Comparison of ENCODE assay signal across 13 cellular contexts in the genomic region with DNA sequence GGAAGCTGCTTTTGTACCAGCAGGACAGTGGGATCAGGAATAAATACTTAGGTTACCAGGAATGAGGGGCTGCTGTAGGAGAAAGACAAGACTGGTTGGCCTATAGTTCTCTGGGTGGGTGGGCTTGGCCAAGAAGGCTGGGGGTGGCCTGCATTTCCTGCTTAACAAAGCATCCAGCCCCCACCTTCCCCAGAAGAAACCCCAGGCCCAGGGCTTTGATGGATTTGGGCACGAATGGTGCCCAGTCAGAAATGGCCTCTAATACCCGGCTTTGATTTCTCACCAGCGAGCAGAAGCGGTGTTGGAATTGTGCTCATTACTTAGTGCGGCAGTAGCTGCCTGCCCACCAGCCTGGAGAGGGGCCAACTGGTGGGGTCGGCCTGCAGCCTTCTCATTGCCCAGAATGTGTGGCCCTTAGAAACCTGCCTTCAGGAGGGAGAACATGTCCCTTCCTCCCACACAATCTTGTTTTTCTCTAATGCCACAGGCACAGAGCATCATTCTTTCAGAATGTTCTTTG. TPM values are rescaled to one million over a fixed set of nuclear protein-coding genes. Genes with fewer than 3 reads are reported as not detected.
DNase-seq lines count a peak whose midpoint lies in the region; ATAC-seq and TF ChIP-seq lines count a peak whose summit lies in the region.
"Had no signal": no experiment of that assay in that cellular context is flagged by ENCODE, and none has a peak within 500 bp of the region (broad histone marks: within the 10 kb centered on the region; RNA-seq: fewer than 3 reads in every experiment).

No MANE protein-coding gene starts in this region.

- TF ChIP-seq CTCF in cardiac fibroblast (IDR thresholded peaks at IDR 0.05; ENCODE audit: low read depth, low read length) (no peak), type B pancreatic cell (conservative IDR thresholded peaks at IDR 0.05) (no peak)

- H3K36me3 Mint-ChIP-seq in activated T-cell treated with anti-CD3 and anti-CD28 coated beads, Interleukin-2, amount 50 U/mL, for 24 hours (ENCODE audit: low read depth) = no peaks in the 10 kb centered on the region
- no peaks in the 10 kb centered on the region for H3K36me3 Mint-ChIP-seq in activated T-cell treated with anti-CD3 and anti-CD28 coated beads, Interleukin-2, amount 50 U/mL, for 72 hours (ENCODE audit: insufficient read depth in 2 of 2)
- H3K36me3 Mint-ChIP-seq in type B pancreatic cell = no peaks in the 10 kb centered on the region
- H3K36me3 Mint-ChIP-seq: activated naive CD8-positive, alpha-beta T cell treated with anti-CD3 and anti-CD28 coated beads, Interleukin-2, amount 10 ng/mL, durations not matched to agents 7 days and 5 days had no signal

- H3K4me1 ChIP-seq in mucosa of rectum (ENCODE audit: control insufficient read depth in 2 of 2, insufficient read depth in 2 of 2, low read length in 2 of 2) = peaks cover 20 to 41% of the 10 kb centered on the region in 2 donors

- H3K27me3 ChIP-seq in mucosa of rectum (ENCODE audit: control insufficient read depth in 2 of 2, insufficient read depth in 2 of 2, low read length in 2 of 2) = peaks cover 16 to 30% of the 10 kb centered on the region in 2 donors
- H3K27me3 ChIP-seq: ovary had no signal

- peak overlapping the region; percentile 91 to 93 for H3K4me3 ChIP-seq in cardiac fibroblast (replicated peaks in 1 of 2; ENCODE audit: low read depth in 2 of 2, low read length in 2 of 2)
- H3K4me3 ChIP-seq in mucosa of rectum (ENCODE audit: low read length in 2 of 2) = peak overlapping the region; percentile 68 to 80
- H3K4me3 ChIP-seq: SJSA1 had no signal

- DNase-seq in activated T-cell treated with anti-CD3 and anti-CD28 coated beads, Interleukin-2, amount 50 U/mL, for 24 hours = peak; percentile 18
- DNase-seq in activated T-cell treated with anti-CD3 and anti-CD28 coated beads, Interleukin-2, amount 50 U/mL, for 72 hours = no peak
- DNase-seq in cardiac fibroblast (ENCODE audit: low read depth in 2 of 2) (no peak), type B pancreatic cell (ENCODE audit: extremely low spot score, unreplicated experiment) (no peak), middle frontal gyrus (ENCODE audit: extremely low spot score, low spot score) (no peak), NCI-H526 (lab: John Stamatoyannopoulos, UW) (no peak)
- no peak for DNase-seq in stimulated activated CD8-positive, alpha-beta memory T cell treated with anti-CD3 and anti-CD28 coated beads, Interleukin-4, amount 100 ng/mL, for 48 hours
- DNase-seq: activated CD4-positive, alpha-beta T cell treated with anti-CD3 and anti-CD28 coated beads for 48 hours; activated naive CD8-positive, alpha-beta T cell treated with anti-CD3 and anti-CD28 coated beads, Interleukin-2, amount 10 ng/mL, durations not matched to agents 7 days and 5 days; NCI-H524 treated with DMSO at 0.1 percent for 48 hours had no signal

- H3K9me3 ChIP-seq in mucosa of rectum (ENCODE audit: control insufficient read depth in 2 of 2, low read length in 2 of 2) = no peaks in the 10 kb centered on the region
- H3K9me3 ChIP-seq: ovary had no signal

- peaks cover 16% of the 10 kb centered on the region for H3K4me1 Mint-ChIP-seq in activated T-cell treated with anti-CD3 and anti-CD28 coated beads, Interleukin-2, amount 50 U/mL, for 24 hours (ENCODE audit: low read depth)
- peaks cover 14% of the 10 kb centered on the region for H3K4me1 Mint-ChIP-seq in activated T-cell treated with anti-CD3 and anti-CD28 coated beads, Interleukin-2, amount 50 U/mL, for 72 hours (ENCODE audit: low read depth)
- peaks cover 30% of the 10 kb centered on the region for H3K4me1 Mint-ChIP-seq in type B pancreatic cell (ENCODE audit: unreplicated experiment)

- peaks cover 84% of the 10 kb centered on the region for H3K27me3 Mint-ChIP-seq in activated T-cell treated with anti-CD3 and anti-CD28 coated beads, Interleukin-2, amount 50 U/mL, for 24 hours
- H3K27me3 Mint-ChIP-seq in activated T-cell treated with anti-CD3 and anti-CD28 coated beads, Interleukin-2, amount 50 U/mL, for 72 hours (ENCODE audit: low read depth) = peaks cover 68% of the 10 kb centered on the region
- H3K27me3 Mint-ChIP-seq in type B pancreatic cell = peaks cover 36% of the 10 kb centered on the region

- H3K4me3 Mint-ChIP-seq in activated T-cell treated with anti-CD3 and anti-CD28 coated beads, Interleukin-2, amount 50 U/mL, for 24 hours = no peak overlapping the region
- H3K4me3 Mint-ChIP-seq in activated T-cell treated with anti-CD3 and anti-CD28 coated beads, Interleukin-2, amount 50 U/mL, for 72 hours = no peak overlapping the region
- peak overlapping the region; percentile 94 for H3K4me3 Mint-ChIP-seq in type B pancreatic cell
- H3K4me3 Mint-ChIP-seq: activated naive CD8-positive, alpha-beta T cell treated with anti-CD3 and anti-CD28 coated beads, Interleukin-2, amount 10 ng/mL, durations not matched to agents 7 days and 5 days had no signal

- no peaks in the 10 kb centered on the region for H3K36me3 ChIP-seq in mucosa of rectum (ENCODE audit: control insufficient read depth in 2 of 2, insufficient read depth in 2 of 2, low read length in 2 of 2)
- H3K36me3 ChIP-seq: ovary, SJSA1 had no signal

- no peaks in the 10 kb centered on the region for H3K9me3 Mint-ChIP-seq in activated T-cell treated with anti-CD3 and anti-CD28 coated beads, Interleukin-2, amount 50 U/mL, for 24 hours
- no peaks in the 10 kb centered on the region for H3K9me3 Mint-ChIP-seq in activated T-cell treated with anti-CD3 and anti-CD28 coated beads, Interleukin-2, amount 50 U/mL, for 72 hours
- no peaks in the 10 kb centered on the region for H3K9me3 Mint-ChIP-seq in type B pancreatic cell
- H3K9me3 Mint-ChIP-seq: activated naive CD8-positive, alpha-beta T cell treated with anti-CD3 and anti-CD28 coated beads, Interleukin-2, amount 10 ng/mL, durations not matched to agents 7 days and 5 days had no signal

- no peak overlapping the region for H3K9ac ChIP-seq in mucosa of rectum (ENCODE audit: low read depth in 1 of 2, low read length in 2 of 2)

- H3K27ac Mint-ChIP-seq in activated T-cell treated with anti-CD3 and anti-CD28 coated beads, Interleukin-2, amount 50 U/mL, for 24 hours = no peak overlapping the region
- no peak overlapping the region for H3K27ac Mint-ChIP-seq in activated T-cell treated with anti-CD3 and anti-CD28 coated beads, Interleukin-2, amount 50 U/mL, for 72 hours
- H3K27ac Mint-ChIP-seq in type B pancreatic cell = peak overlapping the region; percentile 37
- H3K27ac Mint-ChIP-seq: activated naive CD8-positive, alpha-beta T cell treated with anti-CD3 and anti-CD28 coated beads, Interleukin-2, amount 10 ng/mL, durations not matched to agents 7 days and 5 days had no signal

- no peak for ATAC-seq in activated T-cell treated with anti-CD3 and anti-CD28 coated beads, Interleukin-2, amount 50 U/mL, for 72 hours (replicated peaks in 1 of 2)

- H3K27ac ChIP-seq in mucosa of rectum (ENCODE audit: low read depth in 2 of 2, low read length in 2 of 2) = no peak overlapping the region
- H3K27ac ChIP-seq: ovary, SJSA1 had no signal

RNA-seq across cellular contexts. Expression of gene UNC5B, which starts 2.3 kb away (rescaled TPM):
- total RNA-seq in activated T-cell treated with anti-CD3 and anti-CD28 coated beads, Interleukin-2, amount 50 U/mL, for 72 hours = under 1 TPM; 0.05 to 0.12 TPM
- 16.3 and 22.4 TPM in 2 replicates for total RNA-seq in type B pancreatic cell (ENCODE audit: low replicate concordance)

Comparison
In these comparisons a context has a peak if more than half of its experiments do, and no peak if none do; other contexts are left out.
1. RNA of gene UNC5B, which starts 2.3 kb away (total RNA-seq): 16.3 to 22.4 TPM in type B pancreatic cell; 0.05 to 0.12 TPM in activated T-cell treated with anti-CD3 and anti-CD28 coated beads, Interleukin-2, amount 50 U/mL, for 72 hours; every median in the first group is over 10 times any median in the second.